Comparison of ENCODE assay signal across 20 cellular contexts in genomic region chr11:125449586-125449985, GRCh38. TPM values are rescaled to one million over a fixed set of nuclear protein-coding genes. Genes with fewer than 3 reads are reported as not detected.
"Had no signal": no experiment of that assay in that cellular context is flagged by ENCODE, and none has a peak within 500 bp of the region (broad histone marks: within the 10 kb centered on the region; RNA-seq: fewer than 3 reads in every experiment).

No MANE protein-coding gene starts in this region.

- H3K4me3 ChIP-seq: colonic mucosa, heart left ventricle, left ventricle myocardium inferior, lower lobe of right lung, stomach, thyroid gland had no signal

- DNase-seq: cerebellar nuclear complex; colonic mucosa; dermis blood vessel endothelial cell; effector CD4-positive, alpha-beta T cell; foreskin melanocyte; heart left ventricle; hypothalamus; left ventricle myocardium inferior; lower lobe of right lung; naive thymus-derived CD4-positive, alpha-beta T cell; nephron progenitor cell; right cardiac atrium; small intestine; stimulated activated CD4-positive, alpha-beta T cell treated with anti-CD3 and anti-CD28 coated beads, Interleukin-12 subunit alpha, Interleukin-12 subunit beta, amount 100 ng/mL, for 4 hours; stimulated activated naive CD4-positive, alpha-beta T cell; stomach; thyroid gland had no signal

- H3K4me1 ChIP-seq: colonic mucosa had no signal

- H3K27me3 Mint-ChIP-seq: memory B cell, type B pancreatic cell had no signal

- H3K27me3 ChIP-seq: colonic mucosa, heart left ventricle, stomach, thyroid gland had no signal

- H3K4me1 Mint-ChIP-seq: memory B cell had no signal

- ATAC-seq: heart left ventricle; lower lobe of right lung; naive thymus-derived CD4-positive, alpha-beta T cell; right cardiac atrium had no signal

- H3K9me3 ChIP-seq: colonic mucosa, heart left ventricle, left ventricle myocardium inferior, lower lobe of right lung, neutrophil, stomach, thyroid gland had no signal

- H3K36me3 ChIP-seq: colonic mucosa, neutrophil, thyroid gland had no signal

- H3K27ac Mint-ChIP-seq: memory B cell; naive thymus-derived CD4-positive, alpha-beta T cell; nephron progenitor cell; type B pancreatic cell had no signal

- H3K4me3 Mint-ChIP-seq: memory B cell; naive thymus-derived CD4-positive, alpha-beta T cell; nephron progenitor cell; type B pancreatic cell had no signal

- H3K36me3 Mint-ChIP-seq: memory B cell; naive thymus-derived CD4-positive, alpha-beta T cell; type B pancreatic cell had no signal

- H3K27ac ChIP-seq: colonic mucosa, heart left ventricle, left ventricle myocardium inferior, lower lobe of right lung, neutrophil, stomach, thyroid gland had no signal

- H3K9me3 Mint-ChIP-seq: memory B cell, nephron progenitor cell, type B pancreatic cell had no signal

RNA-seq across cellular contexts. Expression of gene FEZ1, which starts 46.5 kb away (rescaled TPM):
- polyA plus RNA-seq: naive thymus-derived CD4-positive, alpha-beta T cell had no signal
